In the genomic region with DNA sequence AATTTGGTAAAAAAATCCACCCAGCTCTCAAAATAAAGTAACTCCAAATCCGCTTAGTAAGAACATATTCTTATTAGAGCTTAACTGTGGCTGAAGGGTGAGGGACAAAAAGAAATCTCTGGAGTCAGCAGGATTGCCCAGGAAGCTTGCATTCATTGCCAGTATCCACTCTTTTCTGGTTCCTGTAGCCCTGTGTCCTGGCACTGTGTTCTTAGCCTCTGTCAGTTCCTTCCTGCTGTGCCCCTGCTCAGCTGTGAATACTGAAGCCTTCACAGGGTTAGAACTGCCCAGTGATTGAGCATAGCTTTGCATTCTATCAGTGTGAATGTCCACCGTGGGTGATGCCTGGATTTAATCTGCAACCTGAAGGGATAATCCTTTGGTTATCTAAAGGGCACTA, we compare ENCODE assay signal across 23 cellular contexts.
DNase-seq lines count a peak whose midpoint lies in the region; ATAC-seq and TF ChIP-seq lines count a peak whose summit lies in the region.
"Had no signal": no experiment of that assay in that cellular context is flagged by ENCODE, and none has a peak within 500 bp of the region (broad histone marks: within the 10 kb centered on the region; RNA-seq: fewer than 3 reads in every experiment).

No MANE protein-coding gene starts in this region.

- H3K36me3 ChIP-seq in SJSA1: no peaks in the 10 kb centered on the region
- no peaks in the 10 kb centered on the region for H3K36me3 ChIP-seq in gastroesophageal sphincter
- H3K36me3 ChIP-seq in upper lobe of left lung: no peaks in the 10 kb centered on the region
- H3K36me3 ChIP-seq: brain microvascular endothelial cell, vagina had no signal

- H3K4me3 ChIP-seq in SJSA1: no peak overlapping the region
- no peak overlapping the region for H3K4me3 ChIP-seq in gastroesophageal sphincter
- no peak overlapping the region for H3K4me3 ChIP-seq in upper lobe of left lung
- H3K4me3 ChIP-seq: vagina had no signal

- H3K27ac Mint-ChIP-seq in osteocyte (ENCODE audit: unreplicated experiment): peak overlapping the region; percentile 2
- H3K27ac Mint-ChIP-seq: activated CD8-positive, alpha-beta memory T cell treated with anti-CD3 and anti-CD28 coated beads, Interleukin-2, amount 10 ng/mL, durations not matched to agents 7 days and 5 days; mesothelial cell of epicardium; naive thymus-derived CD8-positive, alpha-beta T cell had no signal

- TF ChIP-seq POLR2A in gastroesophageal sphincter (IDR thresholded peaks at IDR 0.05): no peak
- TF ChIP-seq POLR2A in upper lobe of left lung (IDR thresholded peaks at IDR 0.05): no peak

- peaks cover 29% of the 10 kb centered on the region for H3K4me1 Mint-ChIP-seq in osteocyte (ENCODE audit: unreplicated experiment)
- H3K4me1 Mint-ChIP-seq: activated CD8-positive, alpha-beta memory T cell treated with anti-CD3 and anti-CD28 coated beads, Interleukin-2, amount 10 ng/mL, durations not matched to agents 7 days and 5 days; mesothelial cell of epicardium; naive thymus-derived CD8-positive, alpha-beta T cell had no signal

- no peak for TF ChIP-seq EP300 in gastroesophageal sphincter (IDR thresholded peaks at IDR 0.05)
- TF ChIP-seq EP300 in upper lobe of left lung (IDR thresholded peaks at IDR 0.05): no peak

- peak; percentile 30 for ATAC-seq in gastroesophageal sphincter
- ATAC-seq in GM18909 (IDR thresholded peaks at IDR 0.05; ENCODE audit: poor library complexity, unreplicated experiment): no peak
- ATAC-seq in upper lobe of left lung (ENCODE audit: low FRiP score in 2 of 2): no peak
- ATAC-seq: activated CD8-positive, alpha-beta memory T cell treated with anti-CD3 and anti-CD28 coated beads, Interleukin-2, amount 10 ng/mL, durations not matched to agents 7 days and 5 days; naive thymus-derived CD8-positive, alpha-beta T cell; Panc1 had no signal

- no peaks in the 10 kb centered on the region for H3K27me3 Mint-ChIP-seq in osteocyte (ENCODE audit: unreplicated experiment)

- in situ Hi-C loops in G401 (cut with HindIII; ENCODE audit: low sequenced_read_pairs): no loop called here

- H3K9me3 ChIP-seq in SJSA1 (replicated peaks) (no peaks in the 10 kb centered on the region), gastroesophageal sphincter (no peaks in the 10 kb centered on the region), upper lobe of left lung (no peaks in the 10 kb centered on the region)
- H3K9me3 ChIP-seq: vagina had no signal

- peaks cover 42% of the 10 kb centered on the region for H3K4me1 ChIP-seq in SJSA1 (replicated peaks)
- H3K4me1 ChIP-seq in gastroesophageal sphincter: peaks cover 0 to 7% (median 5%) of the 10 kb centered on the region in 3 donors
- no peaks in the 10 kb centered on the region for H3K4me1 ChIP-seq in upper lobe of left lung

- DNase-seq in G401 (ENCODE audit: low spot score) (peak; percentile 66), SJSA1 (ENCODE audit: low read depth in 1 of 2, low spot score in 2 of 2) (no peak), osteocyte (ENCODE audit: extremely low spot score, unreplicated experiment) (no peak), GM03348 (ENCODE audit: low spot score) (no peak), upper lobe of left lung (no peak), DMS79 (lab: John Stamatoyannopoulos, UW) (no peak)
- DNase-seq: activated CD4-positive, CD25-positive, alpha-beta regulatory T cell; activated CD8-positive, alpha-beta memory T cell treated with anti-CD3 and anti-CD28 coated beads, Interleukin-2, amount 10 ng/mL, durations not matched to agents 7 days and 5 days; activated naive CD4-positive, alpha-beta T cell treated with Interleukin-2 at 50 U/mL for 16 hours; effector memory CD4-positive, alpha-beta T cell; naive thymus-derived CD8-positive, alpha-beta T cell; NCI-H1105; NCI-H2029; NCI-H524 treated with DMSO at 0.1 percent for 48 hours; occipital lobe; retina; stimulated activated naive CD4-positive, alpha-beta T cell treated with Interleukin-2 at 50 U/mL for 16 hours had no signal

- no peaks in the 10 kb centered on the region for H3K9me3 Mint-ChIP-seq in osteocyte (ENCODE audit: unreplicated experiment)
- H3K9me3 Mint-ChIP-seq: mesothelial cell of epicardium; naive thymus-derived CD8-positive, alpha-beta T cell had no signal

- H3K27ac ChIP-seq in SJSA1 (peak overlapping the region; percentile 33), gastroesophageal sphincter (no peak overlapping the region), upper lobe of left lung (no peak overlapping the region)
- H3K27ac ChIP-seq: brain microvascular endothelial cell, vagina had no signal

- H3K27me3 ChIP-seq in SJSA1 (replicated peaks) (no peaks in the 10 kb centered on the region), gastroesophageal sphincter (no peaks in the 10 kb centered on the region), upper lobe of left lung (no peaks in the 10 kb centered on the region)
- H3K27me3 ChIP-seq: brain microvascular endothelial cell, vagina had no signal

- 61 to 80% methylated on average over 1 to 2 of the region's 2 CpGs for WGBS in gastroesophageal sphincter (ENCODE audit: low coverage in 1 of 2), 2 donors
- 61 to 64% methylated on average over 2 of the region's 2 CpGs for WGBS in upper lobe of left lung, 2 donors

- TF ChIP-seq CTCF in gastroesophageal sphincter (IDR thresholded peaks at IDR 0.05): no peak
- TF ChIP-seq CTCF in osteocyte (IDR thresholded peaks at IDR 0.05): no peak
- TF ChIP-seq CTCF in upper lobe of left lung (IDR thresholded peaks at IDR 0.05): no peak

- H3K4me3 Mint-ChIP-seq in osteocyte (ENCODE audit: unreplicated experiment): no peak overlapping the region
- H3K4me3 Mint-ChIP-seq: activated CD8-positive, alpha-beta memory T cell treated with anti-CD3 and anti-CD28 coated beads, Interleukin-2, amount 10 ng/mL, durations not matched to agents 7 days and 5 days; mesothelial cell of epicardium; naive thymus-derived CD8-positive, alpha-beta T cell had no signal

- H3K36me3 Mint-ChIP-seq in osteocyte (ENCODE audit: unreplicated experiment): no peaks in the 10 kb centered on the region
- H3K36me3 Mint-ChIP-seq: activated CD8-positive, alpha-beta memory T cell treated with anti-CD3 and anti-CD28 coated beads, Interleukin-2, amount 10 ng/mL, durations not matched to agents 7 days and 5 days; mesothelial cell of epicardium; naive thymus-derived CD8-positive, alpha-beta T cell had no signal
